ENCODE assay signal across 11 cellular contexts in the genomic region with DNA sequence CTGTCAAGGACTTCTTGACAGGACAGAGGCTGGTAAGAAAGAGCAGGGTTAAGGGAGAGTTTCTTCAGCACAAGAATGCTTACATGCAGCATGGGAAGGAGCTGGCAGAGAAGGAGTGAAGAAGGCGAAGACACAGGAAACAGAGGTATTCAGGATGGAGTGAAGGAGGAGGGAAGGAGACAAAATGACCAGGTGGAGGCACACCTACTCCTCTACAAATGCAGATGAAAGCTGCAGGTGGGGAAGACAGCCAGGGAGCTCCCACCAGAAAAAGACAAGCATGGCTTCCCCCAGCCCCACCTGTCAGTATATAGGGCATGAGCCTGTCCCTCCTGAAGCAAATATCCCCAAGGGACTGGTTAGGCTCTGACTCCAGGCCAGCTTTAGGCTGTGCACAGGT. TPM values are rescaled to one million over a fixed set of nuclear protein-coding genes. Genes with fewer than 3 reads are reported as not detected.
DNase-seq lines count a peak whose midpoint lies in the region; ATAC-seq and TF ChIP-seq lines count a peak whose summit lies in the region.
"Had no signal": no experiment of that assay in that cellular context is flagged by ENCODE, and none has a peak within 500 bp of the region (broad histone marks: within the 10 kb centered on the region; RNA-seq: fewer than 3 reads in every experiment).

No MANE protein-coding gene starts in this region.

- H3K4me1 ChIP-seq in CD8-positive, alpha-beta memory T cell (ENCODE audit: insufficient read depth, low read length), result no peaks in the 10 kb centered on the region
- H3K4me1 ChIP-seq: right atrium auricular region, stomach had no signal

- H3K27me3 Mint-ChIP-seq in CD8-positive, alpha-beta memory T cell, result no peaks in the 10 kb centered on the region
- no peaks in the 10 kb centered on the region for H3K27me3 Mint-ChIP-seq in T-cell
- no peaks in the 10 kb centered on the region for H3K27me3 Mint-ChIP-seq in type B pancreatic cell

- H3K4me1 Mint-ChIP-seq in CD8-positive, alpha-beta memory T cell, result peaks cover 27 to 39% (median 31%) of the 10 kb centered on the region in 3 donors
- peaks cover 16 to 32% (median 19%) of the 10 kb centered on the region in 3 donors for H3K4me1 Mint-ChIP-seq in T-cell
- no peaks in the 10 kb centered on the region for H3K4me1 Mint-ChIP-seq in type B pancreatic cell (ENCODE audit: unreplicated experiment)

- H3K27me3 ChIP-seq in CD8-positive, alpha-beta memory T cell (ENCODE audit: insufficient read depth, low read length, poor library complexity, severe bottlenecking), result no peaks in the 10 kb centered on the region
- H3K27me3 ChIP-seq: right atrium auricular region, stomach had no signal

- CTCF ChIA-PET in CD8-positive, alpha-beta memory T cell (lab: Charles Lee), result no interaction called here
- CTCF ChIA-PET in T-cell (lab: Charles Lee), result interaction anchor here in 1 of 2 donors (1.0 kb wide), 1 partner anchor 94 kb away, joined by 3 read pairs; no protein-coding TSS in a partner anchor

- H3K4me3 Mint-ChIP-seq in CD8-positive, alpha-beta memory T cell, result peak overlapping the region in 1 of 7 donors; percentile 21
- H3K4me3 Mint-ChIP-seq in T-cell (no peak overlapping the region), type B pancreatic cell (no peak overlapping the region)

- in situ Hi-C loops in GM13977 (cut with MboI; ENCODE audit: low pct_unique_long_range_greater_than_20kb, low sequenced_read_pairs, unreplicated experiment), result no loop called here

- H3K4me3 ChIP-seq in CD8-positive, alpha-beta memory T cell (ENCODE audit: low read length), result no peak overlapping the region
- H3K4me3 ChIP-seq: right atrium auricular region, stomach had no signal

- H3K27ac Mint-ChIP-seq in CD8-positive, alpha-beta memory T cell, result peak overlapping the region; percentile 43 to 88 (median 72)
- H3K27ac Mint-ChIP-seq in T-cell, result peak overlapping the region; percentile 71 to 76
- no peak overlapping the region for H3K27ac Mint-ChIP-seq in type B pancreatic cell

- POLR2A ChIA-PET in CD8-positive, alpha-beta memory T cell (lab: Charles Lee), result no interaction called here
- POLR2A ChIA-PET in T-cell (lab: Charles Lee), result no interaction called here

- TF ChIP-seq CTCF in type B pancreatic cell (conservative IDR thresholded peaks at IDR 0.05) (no peak), GM13977 (IDR thresholded peaks at IDR 0.05; ENCODE audit: extremely low read depth, insufficient read depth, missing control alignments) (no peak)

- H3K27ac ChIP-seq in CD8-positive, alpha-beta memory T cell (ENCODE audit: low read depth, low read length), result no peak overlapping the region
- H3K27ac ChIP-seq: right atrium auricular region, stomach had no signal

- peaks cover 19 to 78% (median 28%) of the 10 kb centered on the region in 3 donors for H3K36me3 Mint-ChIP-seq in CD8-positive, alpha-beta memory T cell
- H3K36me3 Mint-ChIP-seq in T-cell (peaks cover 35% of the 10 kb centered on the region), type B pancreatic cell (peaks cover 11% of the 10 kb centered on the region)

- peaks cover 23% of the 10 kb centered on the region for H3K36me3 ChIP-seq in CD8-positive, alpha-beta memory T cell (ENCODE audit: insufficient read depth, low read length)
- H3K36me3 ChIP-seq: right atrium auricular region had no signal

- no peak for DNase-seq in CD8-positive, alpha-beta memory T cell
- DNase-seq in T-cell (no peak), iPS-NIHi7 (ENCODE audit: extremely low spot score) (peak; percentile 22), type B pancreatic cell (ENCODE audit: extremely low spot score, unreplicated experiment) (no peak), hypothalamus (lab: John Stamatoyannopoulos, UW) (no peak), GM13977 (ENCODE audit: low spot score) (no peak)
- DNase-seq: activated effector memory CD4-positive, alpha-beta T cell treated with Interleukin-2 at 50 U/mL for 16 hours; NCI-H2029; stomach had no signal

- H3K9me3 Mint-ChIP-seq in CD8-positive, alpha-beta memory T cell, result no peaks in the 10 kb centered on the region
- no peaks in the 10 kb centered on the region for H3K9me3 Mint-ChIP-seq in T-cell
- H3K9me3 Mint-ChIP-seq in type B pancreatic cell, result no peaks in the 10 kb centered on the region

- peak; percentile 6 for ATAC-seq in GM21786 (IDR thresholded peaks at IDR 0.05; ENCODE audit: unreplicated experiment)
- ATAC-seq in T-cell (replicated peaks in 1 of 4), result no peak

- H3K9me3 ChIP-seq in CD8-positive, alpha-beta memory T cell (ENCODE audit: low read length), result no peaks in the 10 kb centered on the region
- H3K9me3 ChIP-seq: right atrium auricular region, stomach had no signal

RNA-seq across cellular contexts. Expression of gene NKRF, which starts 29.6 kb away (rescaled TPM):
- total RNA-seq in CD8-positive, alpha-beta memory T cell, result 10 to 100 TPM; 27.2 to 28.4 TPM
- 7.5 TPM for polyA plus RNA-seq in CD8-positive, alpha-beta memory T cell
- total RNA-seq in T-cell, result 10 to 100 TPM; 13.0 to 14.2 (median 13.7) TPM
- total RNA-seq in type B pancreatic cell (ENCODE audit: low replicate concordance), result 11.0 and 11.8 TPM in 2 replicates

RNA-seq across cellular contexts. Expression of gene SEPTIN6, which starts 57.2 kb away (rescaled TPM):
- total RNA-seq in CD8-positive, alpha-beta memory T cell, result 100 to 1,000 TPM; 122 to 125 TPM
- polyA plus RNA-seq in CD8-positive, alpha-beta memory T cell, result 229 TPM
- total RNA-seq in T-cell (100 to 1,000 TPM; 171 to 269 (median 206) TPM), type B pancreatic cell (ENCODE audit: low replicate concordance) (15.8 and 70.2 TPM in 2 replicates)
